ENCODE assay signal across 1 cellular context in the genomic region with DNA sequence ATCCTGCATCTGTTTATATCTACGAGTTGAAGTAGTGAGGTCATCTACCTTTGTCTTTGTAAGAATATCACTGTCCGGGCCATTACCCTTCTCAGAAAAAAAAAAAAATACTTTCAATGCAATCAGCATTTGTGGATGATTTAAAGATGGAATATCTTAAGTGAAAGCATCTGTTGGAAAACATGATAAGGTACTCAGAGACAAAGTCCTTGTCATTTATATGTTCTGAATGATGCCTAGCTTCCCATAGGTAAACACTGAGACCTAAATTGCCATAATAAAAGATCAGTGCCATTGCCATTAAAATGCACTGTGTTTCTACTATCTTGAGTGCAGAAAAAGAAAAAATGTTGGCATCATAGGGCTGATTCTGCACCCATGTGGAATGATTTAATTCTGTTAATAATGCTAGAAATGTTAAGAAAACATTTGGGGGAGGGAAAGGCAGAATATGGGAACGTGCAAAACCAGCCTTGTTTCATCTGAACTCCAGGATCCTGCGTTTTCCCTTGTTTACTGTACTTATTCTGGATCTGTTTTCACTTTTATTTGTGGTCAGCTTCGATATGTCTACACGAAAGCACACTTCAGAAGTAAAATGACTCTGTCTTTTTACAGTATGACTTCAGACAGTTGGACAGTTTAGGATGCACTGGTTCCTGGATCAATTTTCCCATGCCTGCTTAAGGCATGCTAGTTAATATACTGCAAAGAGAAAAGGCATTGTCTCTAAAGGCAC.
TF ChIP-seq lines count a peak whose summit lies in the region.

No MANE protein-coding gene starts in this region.

TF ChIP-seq in IMR-90, 13 proteins besides CTCF, POLR2A, EP300 and RAD21 (continued from another document):
- TF ChIP-seq, protein P1, sequence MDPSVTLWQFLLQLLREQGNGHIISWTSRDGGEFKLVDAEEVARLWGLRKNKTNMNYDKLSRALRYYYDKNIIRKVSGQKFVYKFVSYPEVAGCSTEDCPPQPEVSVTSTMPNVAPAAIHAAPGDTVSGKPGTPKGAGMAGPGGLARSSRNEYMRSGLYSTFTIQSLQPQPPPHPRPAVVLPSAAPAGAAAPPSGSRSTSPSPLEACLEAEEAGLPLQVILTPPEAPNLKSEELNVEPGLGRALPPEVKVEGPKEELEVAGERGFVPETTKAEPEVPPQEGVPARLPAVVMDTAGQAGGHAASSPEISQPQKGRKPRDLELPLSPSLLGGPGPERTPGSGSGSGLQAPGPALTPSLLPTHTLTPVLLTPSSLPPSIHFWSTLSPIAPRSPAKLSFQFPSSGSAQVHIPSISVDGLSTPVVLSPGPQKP (IDR thresholded peaks at IDR 0.05; ENCODE audit: borderline replicate concordance, low read depth, low read length), result no peak
- TF ChIP-seq CEBPB (IDR thresholded peaks at IDR 0.05; ENCODE audit: low read depth, low read length), result no peak
- no peak for TF ChIP-seq MXI1 (IDR thresholded peaks at IDR 0.05; ENCODE audit: borderline replicate concordance, low read depth, low read length)
- no peak for TF ChIP-seq SMC3 (IDR thresholded peaks at IDR 0.05; ENCODE audit: low read depth, low read length)
- no peak for TF ChIP-seq RCOR1 (IDR thresholded peaks at IDR 0.05; ENCODE audit: insufficient replicate concordance, low read length)
- no peak for TF ChIP-seq RFX5 (IDR thresholded peaks at IDR 0.05; ENCODE audit: low read depth, low read length)
- no peak for TF ChIP-seq FOS (IDR thresholded peaks at IDR 0.05; ENCODE audit: low read depth, low read length)
- no peak for TF ChIP-seq MAZ (IDR thresholded peaks at IDR 0.05; ENCODE audit: borderline replicate concordance, low read depth, low read length)
TF ChIP-seq in IMR-90: peak in this region for 0.
